In genomic region chr17:79721993-79722671, GRCh38 we compare ENCODE assay signal across 1 cellular context.
TF ChIP-seq lines count a peak whose summit lies in the region.

No MANE protein-coding gene starts in this region.

TF ChIP-seq in GM23338, 12 proteins besides CTCF, POLR2A, EP300 and RAD21 (continued from another document):
- TF ChIP-seq ZNF462 (CRISPR knock-in tag; IDR thresholded peaks at IDR 0.05), result no peak
- no peak for TF ChIP-seq POLR2AphosphoS5 (IDR thresholded peaks at IDR 0.05; ENCODE audit: low read depth)
- no peak for TF ChIP-seq NANOG (IDR thresholded peaks at IDR 0.05; ENCODE audit: borderline replicate concordance)
- no peak for TF ChIP-seq STAT1 (IDR thresholded peaks at IDR 0.05; ENCODE audit: unreplicated experiment)
- no peak for TF ChIP-seq EZH2phosphoT487 (IDR thresholded peaks at IDR 0.05; ENCODE audit: unreplicated experiment)
- TF ChIP-seq EZH2 (IDR thresholded peaks at IDR 0.05; ENCODE audit: low read depth, unreplicated experiment), result no peak
- TF ChIP-seq ETS1 (IDR thresholded peaks at IDR 0.05), result no peak
- TF ChIP-seq ZNF114 (CRISPR knock-in tag; IDR thresholded peaks at IDR 0.05), result no peak
- no peak for TF ChIP-seq CREB1 (CRISPR knock-in tag; IDR thresholded peaks at IDR 0.05; ENCODE audit: low read depth)
- no peak for TF ChIP-seq JUNB (IDR thresholded peaks at IDR 0.05; ENCODE audit: unreplicated experiment)
- no peak for TF ChIP-seq REST (IDR thresholded peaks at IDR 0.05; ENCODE audit: unreplicated experiment)
TF ChIP-seq in GM23338: peak in this region for 0.
